ENCODE assay signal across 8 cellular contexts in genomic region chr1:37808369-37809319, GRCh38. TPM values are rescaled to one million over a fixed set of nuclear protein-coding genes. Genes with fewer than 3 reads are reported as not detected.
A peak's percentile ranks its signal among the peaks of the same experiment; 100 is the strongest.
DNase-seq lines count a peak whose midpoint lies in the region; ATAC-seq and TF ChIP-seq lines count a peak whose summit lies in the region.

No MANE protein-coding gene starts in this region.

- H3K27ac ChIP-seq in vagina = peak overlapping the region; percentile 82

- intact Hi-C loops in activated naive CD4-positive, alpha-beta T cell treated with anti-CD3 and anti-CD28 coated beads for 36 hours (cut with micrococcal nuclease) = loop anchor here (1.0 to 5.0 kb wide), 5 partner anchors 52 to 331 kb away; partner anchors contain the start of gene CDCA8
- intact Hi-C loops in natural killer cell (cut with micrococcal nuclease) (no loop called here), vagina (cut with DNase I) (loop anchor here (10.0 kb wide), 1 partner anchor 46 kb away; the partner anchor contains the start of gene MTF1)

- H3K4me1 ChIP-seq in vagina = peaks cover 31% of the 10 kb centered on the region

- H3K4me1 Mint-ChIP-seq in activated naive CD4-positive, alpha-beta T cell treated with anti-CD3 and anti-CD28 coated beads for 36 hours (ENCODE audit: low read depth) = peaks cover 40% of the 10 kb centered on the region
- H3K4me1 Mint-ChIP-seq in natural killer cell = peaks cover 23 to 28% of the 10 kb centered on the region in 2 donors

- peak overlapping the region; percentile 95 for H3K4me3 Mint-ChIP-seq in activated naive CD4-positive, alpha-beta T cell treated with anti-CD3 and anti-CD28 coated beads for 36 hours
- peak overlapping the region; percentile 98 for H3K4me3 Mint-ChIP-seq in natural killer cell

- DNase-seq in COLO829 (ENCODE audit: low spot score) (peak; percentile 42), NCI-H446 treated with DMSO at 0.1 percent for 48 hours (lab: John Stamatoyannopoulos, UW) (peak; percentile 86), foreskin fibroblast (peak; percentile 71 to 91), natural killer cell (peak; percentile 58), vagina (ENCODE audit: extremely low spot score in 2 of 2) (no peak)
- DNase-seq in activated naive CD4-positive, alpha-beta T cell treated with anti-CD3 and anti-CD28 coated beads for 36 hours = no peak

- H3K9me3 ChIP-seq in vagina = no peaks in the 10 kb centered on the region

- H3K9me3 Mint-ChIP-seq in activated naive CD4-positive, alpha-beta T cell treated with anti-CD3 and anti-CD28 coated beads for 36 hours = no peaks in the 10 kb centered on the region
- no peaks in the 10 kb centered on the region for H3K9me3 Mint-ChIP-seq in natural killer cell

- CTCF ChIA-PET in activated naive CD4-positive, alpha-beta T cell treated with anti-CD3 and anti-CD28 coated beads for 36 hours (lab: Charles Lee) = interaction anchor here (1.9 kb wide), 1 partner anchor 51 kb away, joined by 18 read pairs; the partner anchor contains the start of gene MTF1

- H3K4me3 ChIP-seq in foreskin fibroblast (ENCODE audit: low read depth in 1 of 2, low read length in 2 of 2) = peak overlapping the region; percentile 78 to 95
- peak overlapping the region; percentile 92 to 93 for H3K4me3 ChIP-seq in vagina

- peak overlapping the region; percentile 93 for H3K27ac Mint-ChIP-seq in activated naive CD4-positive, alpha-beta T cell treated with anti-CD3 and anti-CD28 coated beads for 36 hours
- H3K27ac Mint-ChIP-seq in natural killer cell = peak overlapping the region; percentile 91 to 98

- H3K36me3 Mint-ChIP-seq in activated naive CD4-positive, alpha-beta T cell treated with anti-CD3 and anti-CD28 coated beads for 36 hours (ENCODE audit: low read depth) = peaks cover 29% of the 10 kb centered on the region
- H3K36me3 Mint-ChIP-seq in natural killer cell = peaks cover 5% of the 10 kb centered on the region

- TF ChIP-seq CTCF in foreskin fibroblast (IDR thresholded peaks at IDR 0.05; ENCODE audit: low read depth, low read length) (no peak), natural killer cell (IDR thresholded peaks at IDR 0.05) (no peak), vagina (IDR thresholded peaks at IDR 0.05) (no peak)

- H3K27me3 ChIP-seq in vagina = no peaks in the 10 kb centered on the region

- no peak for TF ChIP-seq POLR2A in vagina (IDR thresholded peaks at IDR 0.05)

- H3K27me3 Mint-ChIP-seq in activated naive CD4-positive, alpha-beta T cell treated with anti-CD3 and anti-CD28 coated beads for 36 hours (ENCODE audit: low read depth) = no peaks in the 10 kb centered on the region
- no peaks in the 10 kb centered on the region for H3K27me3 Mint-ChIP-seq in natural killer cell (ENCODE audit: low read depth in 2 of 2)

- peaks cover 0 to 33% of the 10 kb centered on the region in 2 donors for H3K36me3 ChIP-seq in vagina

- peak; percentile 30 for ATAC-seq in GM19025 (IDR thresholded peaks at IDR 0.05; ENCODE audit: low read depth, unreplicated experiment)
- peak; percentile 28 for ATAC-seq in HG03139 (IDR thresholded peaks at IDR 0.05; ENCODE audit: unreplicated experiment)
- peak; percentile 61 to 76 (median 62) for ATAC-seq in natural killer cell

RNA-seq across cellular contexts. Expression of gene YRDC, which starts 0.6 kb away (rescaled TPM):
- 10 to 100 TPM; 31.6 to 31.7 TPM for total RNA-seq in activated naive CD4-positive, alpha-beta T cell treated with anti-CD3 and anti-CD28 coated beads for 36 hours
- total RNA-seq in natural killer cell (10 to 100 TPM; 19.9 to 26.2 (median 24.4) TPM), vagina (9.1 TPM)

RNA-seq across cellular contexts. Expression of gene C1orf122, which starts 1.1 kb away (rescaled TPM):
- total RNA-seq in activated naive CD4-positive, alpha-beta T cell treated with anti-CD3 and anti-CD28 coated beads for 36 hours = 10 to 100 TPM; 12.8 to 14.2 TPM
- total RNA-seq in natural killer cell (10 to 100 TPM; 13.9 to 22.9 (median 14.9) TPM), vagina (51.8 TPM)

RNA-seq across cellular contexts. Expression of gene MANEAL, which starts 15.0 kb away (rescaled TPM):
- total RNA-seq in activated naive CD4-positive, alpha-beta T cell treated with anti-CD3 and anti-CD28 coated beads for 36 hours = under 1 TPM; 0.69 to 0.74 TPM
- 1 to 10 TPM; 1.6 to 3.8 (median 2.4) TPM for total RNA-seq in natural killer cell
- 3.2 TPM for total RNA-seq in vagina

RNA-seq across cellular contexts. Expression of gene EPHA10, which starts 43.7 kb away (rescaled TPM):
- total RNA-seq in activated naive CD4-positive, alpha-beta T cell treated with anti-CD3 and anti-CD28 coated beads for 36 hours = under 1 TPM in 1 of 2 experiments, not detected in 1; 0.33 TPM
- total RNA-seq in natural killer cell (not detected), vagina (0.25 TPM)

RNA-seq across cellular contexts. Expression of gene MTF1, which starts 50.7 kb away (rescaled TPM):
- 10 to 100 TPM; 18.9 to 19.1 TPM for total RNA-seq in activated naive CD4-positive, alpha-beta T cell treated with anti-CD3 and anti-CD28 coated beads for 36 hours
- total RNA-seq in natural killer cell (10 to 100 TPM; 31.2 to 35.6 (median 32.7) TPM), vagina (9.3 TPM)

Comparison
In these comparisons a context has a peak if more than half of its experiments do, and no peak if none do; other contexts are left out.
1. DNase-seq: peak in COLO829 (single experiment), NCI-H446 treated with DMSO at 0.1 percent for 48 hours (single experiment), foreskin fibroblast (2 of 2) and natural killer cell (single experiment); none in activated naive CD4-positive, alpha-beta T cell treated with anti-CD3 and anti-CD28 coated beads for 36 hours (single experiment) and vagina (0 of 2).
2. Peak in every context shown above with its lines, with median percentiles within 50 percentile points of each other: ATAC-seq.